Comparison of ENCODE assay signal across 8 cellular contexts in genomic region chr19:44913512-44914435, GRCh38. TPM values are rescaled to one million over a fixed set of nuclear protein-coding genes. Genes with fewer than 3 reads are reported as not detected.
DNase-seq lines count a peak whose midpoint lies in the region; ATAC-seq and TF ChIP-seq lines count a peak whose summit lies in the region.
"Not testable (repeated sequence)": the region's sequence is repeated elsewhere in the genome, so short reads cannot be mapped to it uniquely, and the experiment has no call there.
"Had no signal": no experiment of that assay in that cellular context is flagged by ENCODE, and none has a peak within 500 bp of the region (broad histone marks: within the 10 kb centered on the region; RNA-seq: fewer than 3 reads in every experiment).

No MANE protein-coding gene starts in this region.

- peak overlapping the region; percentile 57; the same call in 1 of the 2 replicates for H3K4me2 ChIP-seq in OCI-LY7 (ENCODE audit: low read length)

- POLR2A ChIA-PET in CD8-positive, alpha-beta memory T cell (lab: Charles Lee); OCI-LY7 (lab: Charles Lee): not testable (repeated sequence)

- H3K4me3 ChIP-seq in CD8-positive, alpha-beta memory T cell (ENCODE audit: low read length), result not testable (repeated sequence)
- H3K4me3 ChIP-seq in OCI-LY7 (ENCODE audit: low read depth, low read length, poor library complexity, severe bottlenecking) (peak overlapping the region; percentile 65), spleen (peak overlapping the region in 3 of 8 donors; percentile 54 to 64 (median 54))

- H3K27me3 ChIP-seq in CD8-positive, alpha-beta memory T cell (ENCODE audit: insufficient read depth, low read length, poor library complexity, severe bottlenecking), result not testable (repeated sequence)
- peaks cover 0 to 32% (median 0%) of the 10 kb centered on the region in 7 donors for H3K27me3 ChIP-seq in spleen (replicated peaks in 1 of 7)

- H3K27me3 Mint-ChIP-seq in CD8-positive, alpha-beta memory T cell, result peaks cover 22 to 34% of the 10 kb centered on the region in 2 donors
- peaks cover 35% of the 10 kb centered on the region for H3K27me3 Mint-ChIP-seq in activated T-cell treated with anti-CD3 and anti-CD28 coated beads, Interleukin-2, amount 50 U/mL, for 24 hours
- H3K27me3 Mint-ChIP-seq in effector memory CD8-positive, alpha-beta T cell, result peaks cover 37 to 39% of the 10 kb centered on the region in 2 donors
- peaks cover 15% of the 10 kb centered on the region for H3K27me3 Mint-ChIP-seq in memory B cell

- intact Hi-C loops in OCI-LY7 (cut with micrococcal nuclease; ENCODE audit: unreplicated experiment); spleen (cut with DNase I; ENCODE audit: low total_unique reads): not testable (repeated sequence)

- not testable (repeated sequence) for H3K4me1 Mint-ChIP-seq in CD8-positive, alpha-beta memory T cell
- peaks cover 10% of the 10 kb centered on the region for H3K4me1 Mint-ChIP-seq in activated T-cell treated with anti-CD3 and anti-CD28 coated beads, Interleukin-2, amount 50 U/mL, for 24 hours (ENCODE audit: low read depth)
- peaks cover 3 to 10% of the 10 kb centered on the region in 2 donors for H3K4me1 Mint-ChIP-seq in effector memory CD8-positive, alpha-beta T cell (ENCODE audit: low read depth in 2 of 2)
- peaks cover 10% of the 10 kb centered on the region for H3K4me1 Mint-ChIP-seq in memory B cell

- not testable (repeated sequence) for ATAC-seq in effector memory CD8-positive, alpha-beta T cell (replicated peaks); memory B cell (ENCODE audit: low read depth)

- TF ChIP-seq CTCF in OCI-LY7 (conservative IDR thresholded peaks at IDR 0.05; ENCODE audit: low read length); spleen (IDR thresholded peaks at IDR 0.05 in 8 of 11, conservative IDR thresholded peaks at IDR 0.05 in 3 of 11): not testable (repeated sequence)

- not testable (repeated sequence) for DNase-seq in CD8-positive, alpha-beta memory T cell; OCI-LY7 (ENCODE audit: low spot score); activated T-cell treated with anti-CD3 and anti-CD28 coated beads, Interleukin-2, amount 50 U/mL, for 24 hours; effector memory CD8-positive, alpha-beta T cell; memory B cell (ENCODE audit: low spot score in 2 of 2); spleen

- H3K36me3 ChIP-seq in CD8-positive, alpha-beta memory T cell (ENCODE audit: insufficient read depth, low read length); OCI-LY7 (ENCODE audit: insufficient read depth, low read length); spleen: not testable (repeated sequence)

- H3K9me2 ChIP-seq in OCI-LY7 (ENCODE audit: insufficient read depth, low read length), result not testable (repeated sequence)

- not testable (repeated sequence) for H4K20me1 ChIP-seq in OCI-LY7 (ENCODE audit: insufficient read depth, low read length)

- peak overlapping the region in 2 of 8 donors; percentile 27 to 93 for H3K27ac Mint-ChIP-seq in CD8-positive, alpha-beta memory T cell
- peak overlapping the region; percentile 40 for H3K27ac Mint-ChIP-seq in activated T-cell treated with anti-CD3 and anti-CD28 coated beads, Interleukin-2, amount 50 U/mL, for 24 hours
- H3K27ac Mint-ChIP-seq in effector memory CD8-positive, alpha-beta T cell, result peak overlapping the region in 1 of 2 donors; percentile 84
- not testable (repeated sequence) for H3K27ac Mint-ChIP-seq in memory B cell

- TF ChIP-seq POLR2A in spleen (IDR thresholded peaks at IDR 0.05), result not testable (repeated sequence)

- CTCF ChIA-PET in CD8-positive, alpha-beta memory T cell (lab: Charles Lee), result interaction anchor here (3.2 kb wide), 1 partner anchor 11 kb away, joined by 11 read pairs; no protein-coding TSS in a partner anchor
- CTCF ChIA-PET in OCI-LY7 (lab: Charles Lee; ENCODE audit: unreplicated experiment), result not testable (repeated sequence)

- not testable (repeated sequence) for H3K36me3 Mint-ChIP-seq in CD8-positive, alpha-beta memory T cell; activated T-cell treated with anti-CD3 and anti-CD28 coated beads, Interleukin-2, amount 50 U/mL, for 24 hours (ENCODE audit: low read depth); effector memory CD8-positive, alpha-beta T cell (ENCODE audit: insufficient read depth); memory B cell

- not testable (repeated sequence) for H3K9me3 ChIP-seq in CD8-positive, alpha-beta memory T cell (ENCODE audit: low read length); OCI-LY7 (ENCODE audit: low read length); spleen

- not testable (repeated sequence) for H3K79me2 ChIP-seq in OCI-LY7 (ENCODE audit: insufficient read depth, low read depth, low read length)

- WGBS in spleen, 5 donors, result 53 to 55% (median 53%) methylated on average over 22 to 23 of the region's 23 CpGs

- H3K4me3 Mint-ChIP-seq in CD8-positive, alpha-beta memory T cell, result peak overlapping the region in 6 of 7 donors; percentile 81 to 93 (median 88)
- peak overlapping the region; percentile 89 for H3K4me3 Mint-ChIP-seq in activated T-cell treated with anti-CD3 and anti-CD28 coated beads, Interleukin-2, amount 50 U/mL, for 24 hours
- peak overlapping the region; percentile 85 to 91 for H3K4me3 Mint-ChIP-seq in effector memory CD8-positive, alpha-beta T cell
- H3K4me3 Mint-ChIP-seq in memory B cell, result peak overlapping the region; percentile 93

- not testable (repeated sequence) for BruUV-seq in OCI-LY7 (replicated peaks; lab: Mats Ljungman, UMichigan)

- peak overlapping the region; percentile 93; the same call in 1 of the 2 replicates for H2AFZ ChIP-seq in OCI-LY7 (ENCODE audit: low read length)

- H3K27ac ChIP-seq in CD8-positive, alpha-beta memory T cell (ENCODE audit: low read depth, low read length), result peak overlapping the region; percentile 60
- not testable (repeated sequence) for H3K27ac ChIP-seq in OCI-LY7 (ENCODE audit: low read depth, low read length, poor library complexity, severe bottlenecking)
- peak overlapping the region in 7 of 8 donors; percentile 67 to 82 (median 78) for H3K27ac ChIP-seq in spleen

- H3K9me3 Mint-ChIP-seq in CD8-positive, alpha-beta memory T cell; activated T-cell treated with anti-CD3 and anti-CD28 coated beads, Interleukin-2, amount 50 U/mL, for 24 hours; effector memory CD8-positive, alpha-beta T cell; memory B cell: not testable (repeated sequence)

- H3K4me1 ChIP-seq in CD8-positive, alpha-beta memory T cell (ENCODE audit: insufficient read depth, low read length); OCI-LY7 (ENCODE audit: insufficient read depth, low read length, poor library complexity, severe bottlenecking): not testable (repeated sequence)
- H3K4me1 ChIP-seq in spleen, result peaks cover 3 to 58% (median 21%) of the 10 kb centered on the region in 6 donors

RNA-seq across cellular contexts. Expression of gene APOC1, which starts 0.6 kb away (rescaled TPM):
- total RNA-seq in CD8-positive, alpha-beta memory T cell, result 1 to 10 TPM; 4.6 to 5.7 TPM
- polyA plus RNA-seq in CD8-positive, alpha-beta memory T cell, result not detected
- not detected in 2 replicates for total RNA-seq in OCI-LY7 (2014; rRNA removed; shearing (Covaris generic))
- total RNA-seq in OCI-LY7 (2022) (1.9 TPM in 1 of 2 replicates, not detected in the other), spleen (100 to 1,000 TPM in 6 of 7 donors, 10 to 100 TPM in 1; 90.0 to 355 (median 195) TPM)
- polyA plus RNA-seq in spleen, result 100 to 1,000 TPM in 2 of 3 donors, 10 to 100 TPM in 1; 99.4 to 465 (median 348) TPM

RNA-seq across cellular contexts. Expression of gene APOE, which starts 8.2 kb away (rescaled TPM):
- total RNA-seq in CD8-positive, alpha-beta memory T cell, result 1 to 10 TPM; 4.5 TPM
- polyA plus RNA-seq in CD8-positive, alpha-beta memory T cell, result not detected
- 2.1 and 3.3 TPM in 2 replicates for total RNA-seq in OCI-LY7 (2014; rRNA removed; shearing (Covaris generic))
- total RNA-seq in OCI-LY7 (2022) (1.1 and 1.8 TPM in 2 replicates), spleen (1,000 to 10,000 TPM in 1 of 7 donors, 100 to 1,000 TPM in 6; 321 to 2,099 (median 745) TPM)
- polyA plus RNA-seq in spleen, result 1,000 to 10,000 TPM in 1 of 3 donors, 100 to 1,000 TPM in 2; 198 to 1,046 (median 619) TPM

RNA-seq across cellular contexts. Expression of gene TOMM40, which starts 22.7 kb away (rescaled TPM):
- total RNA-seq in CD8-positive, alpha-beta memory T cell, result 100 to 1,000 TPM; 211 to 218 TPM
- 41.4 TPM for polyA plus RNA-seq in CD8-positive, alpha-beta memory T cell
- total RNA-seq in OCI-LY7 (2014; rRNA removed; shearing (Covaris generic)), result 89.7 and 90.1 TPM in 2 replicates
- total RNA-seq in OCI-LY7 (2022) (58.9 and 80.9 TPM in 2 replicates), spleen (10 to 100 TPM; 25.8 to 49.0 (median 33.0) TPM)
- polyA plus RNA-seq in spleen, result 10 to 100 TPM; 19.3 to 33.9 (median 30.4) TPM

RNA-seq across cellular contexts. Expression of gene APOC4, which starts 28.3 kb away (rescaled TPM):
- not detected for total RNA-seq in CD8-positive, alpha-beta memory T cell
- not detected for polyA plus RNA-seq in CD8-positive, alpha-beta memory T cell
- total RNA-seq in OCI-LY7 (2014; rRNA removed; shearing (Covaris generic)), result not detected in 2 replicates
- total RNA-seq in OCI-LY7 (2022), result not detected in 2 replicates
- not detected for total RNA-seq in spleen
- polyA plus RNA-seq in spleen, result under 1 TPM; 0.24 to 0.42 (median 0.32) TPM
- total RNA-seq: lung microvascular endothelial cell, sigmoid colon had no signal
- polyA plus RNA-seq: sigmoid colon had no signal

RNA-seq across cellular contexts. Expression of gene APOC2, which starts 32.1 kb away (rescaled TPM):
- total RNA-seq in CD8-positive, alpha-beta memory T cell, result not detected
- not detected for polyA plus RNA-seq in CD8-positive, alpha-beta memory T cell
- total RNA-seq in OCI-LY7 (2014; rRNA removed; shearing (Covaris generic)), result 0.35 TPM in 1 of 2 replicates, not detected in the other
- total RNA-seq in OCI-LY7 (2022) (not detected in 2 replicates), spleen (1 to 10 TPM in 6 of 7 donors, not detected in 1; 1.8 to 5.0 (median 2.6) TPM)
- 10 to 100 TPM in 1 of 3 donors, 1 to 10 TPM in 2; 1.2 to 34.0 (median 6.2) TPM for polyA plus RNA-seq in spleen
- total RNA-seq: lung microvascular endothelial cell, sigmoid colon had no signal

Comparison
In these comparisons a context has a peak if more than half of its experiments do, and no peak if none do; other contexts are left out.
1. RNA of gene APOC1, which starts 0.6 kb away (total RNA-seq): 90.0 to 355 TPM in spleen; 4.6 to 5.7 TPM in CD8-positive, alpha-beta memory T cell and 1.9 TPM in OCI-LY7; every median in the first group is over 10 times any median in the second.
2. RNA of gene APOE, which starts 8.2 kb away (total RNA-seq): 321 to 2,099 TPM in spleen; 4.5 TPM in CD8-positive, alpha-beta memory T cell and 1.1 to 3.3 TPM in OCI-LY7; every median in the first group is over 10 times any median in the second.
3. Peak in every context shown above with its lines, with median percentiles within 50 percentile points of each other: H3K4me3 Mint-ChIP-seq.